30 cellular contexts compared by ENCODE assay signal in genomic region chr15:80170596-80170995, GRCh38. TPM values are rescaled to one million over a fixed set of nuclear protein-coding genes. Genes with fewer than 3 reads are reported as not detected.
DNase-seq lines count a peak whose midpoint lies in the region; ATAC-seq, FAIRE-seq and TF ChIP-seq lines count a peak whose summit lies in the region.
"Had no signal": no experiment of that assay in that cellular context is flagged by ENCODE, and none has a peak within 500 bp of the region (broad histone marks: within the 10 kb centered on the region; RNA-seq: fewer than 3 reads in every experiment).

No MANE protein-coding gene starts in this region.

- H2AFZ ChIP-seq in HepG2 (ENCODE audit: low read length) (no peak overlapping the region), neuronal stem cell (ENCODE audit: low read length) (no peak overlapping the region)

- WGBS in liver = 67% methylated on average over 2 of the region's 2 CpGs
- WGBS in HepG2 (ENCODE audit: low lambda C conversion rate) = 94% methylated on average over 2 of the region's 2 CpGs
- WGBS in neuronal stem cell (ENCODE audit: extremely low coverage in 2 of 2, insufficient read length in 2 of 2, insufficient replicate concordance in 1 of 2), 2 donors = no CpG with 5 or more reads among the region's 2 CpGs

- ATAC-seq in HepG2 = no peak
- no peak for ATAC-seq in stimulated activated effector memory CD8-positive, alpha-beta T cell treated with anti-CD3 and anti-CD28 coated beads, Interleukin-12 subunit alpha, Interleukin-12 subunit beta, amount 100 ng/mL, for 72 hours
- ATAC-seq: A549, GM12878 had no signal

- TF ChIP-seq RAD21 in liver (IDR thresholded peaks at IDR 0.05) (peak; percentile 7 to 18), HepG2 (CRISPR knock-in tag; IDR thresholded peaks at IDR 0.05) (no peak)

- H2BK15ac ChIP-seq in neuronal stem cell (ENCODE audit: low read length) = no peak overlapping the region

- peaks cover 14% of the 10 kb centered on the region for H3K36me3 Mint-ChIP-seq in T-helper 1 cell treated with Interleukin-12 subunit alpha and Interleukin-12 subunit beta and Interleukin-4 antibody, amounts not matched to agents 30 μg/mL and 1 μg/mL, for 36 hours (ENCODE audit: low read depth)
- H3K36me3 Mint-ChIP-seq in stimulated activated effector memory CD8-positive, alpha-beta T cell treated with anti-CD3 and anti-CD28 coated beads, Interleukin-12 subunit alpha, Interleukin-12 subunit beta, amount 100 ng/mL, for 72 hours = peaks cover 33% of the 10 kb centered on the region

- no peak for FAIRE-seq in HepG2 (lab: Jason Lieb, UNC)
- FAIRE-seq: A549, GM12878, GM12892, GM18507, GM19239 had no signal

- H3K4me1 ChIP-seq in liver (ENCODE audit: control insufficient read depth in 4 of 4, insufficient read depth in 4 of 4, low read length in 3 of 4) (peaks cover 25 to 64% (median 51%) of the 10 kb centered on the region in 4 donors), HepG2 (ENCODE audit: insufficient read depth, low read length) (peaks cover 31% of the 10 kb centered on the region), neuronal stem cell (ENCODE audit: control insufficient read depth in 2 of 2, insufficient read depth in 1 of 2, low read depth in 1 of 2, low read length in 2 of 2) (peaks cover 0 to 3% of the 10 kb centered on the region in 2 donors), BE2C (peaks cover 2% of the 10 kb centered on the region; the same call in 1 of the 2 replicates)
- H3K4me1 ChIP-seq: A549, BLaER1 had no signal

- TF ChIP-seq CTCF in liver (IDR thresholded peaks at IDR 0.05; ENCODE audit: low read depth, low read length, missing input control) (no peak), HepG2 (CRISPR knock-in tag; IDR thresholded peaks at IDR 0.05) (no peak), BE2C (IDR thresholded peaks at IDR 0.05; ENCODE audit: low read depth, low read length) (no peak)

- no peak for TF ChIP-seq EP300 in HepG2 (IDR thresholded peaks at IDR 0.05; ENCODE audit: low read depth in 2 of 2, low read length in 2 of 2)
- no peak for TF ChIP-seq EP300 in HepG2 (CRISPR knock-in tag; IDR thresholded peaks at IDR 0.05; ENCODE audit: borderline replicate concordance)

- no peaks in the 10 kb centered on the region for H4K20me1 ChIP-seq in HepG2 (ENCODE audit: insufficient read depth, low read length)
- H4K20me1 ChIP-seq: BLaER1 had no signal

- H2BK12ac ChIP-seq in neuronal stem cell (ENCODE audit: low read length) = no peak overlapping the region

- peak overlapping the region; percentile 50 for H3K27ac Mint-ChIP-seq in T-helper 1 cell treated with Interleukin-12 subunit alpha and Interleukin-12 subunit beta and Interleukin-4 antibody, amounts not matched to agents 30 μg/mL and 1 μg/mL, for 36 hours
- H3K27ac Mint-ChIP-seq in stimulated activated effector memory CD8-positive, alpha-beta T cell treated with anti-CD3 and anti-CD28 coated beads, Interleukin-12 subunit alpha, Interleukin-12 subunit beta, amount 100 ng/mL, for 72 hours = peak overlapping the region; percentile 82
- H3K27ac Mint-ChIP-seq: B cell; CD4-positive, CD25-positive, alpha-beta regulatory T cell; CD8-positive, alpha-beta memory T cell had no signal

- H3K4me3 Mint-ChIP-seq in T-helper 1 cell treated with Interleukin-12 subunit alpha and Interleukin-12 subunit beta and Interleukin-4 antibody, amounts not matched to agents 30 μg/mL and 1 μg/mL, for 36 hours = no peak overlapping the region
- no peak overlapping the region for H3K4me3 Mint-ChIP-seq in stimulated activated effector memory CD8-positive, alpha-beta T cell treated with anti-CD3 and anti-CD28 coated beads, Interleukin-12 subunit alpha, Interleukin-12 subunit beta, amount 100 ng/mL, for 72 hours
- H3K4me3 Mint-ChIP-seq: B cell; CD14-positive monocyte; CD4-positive, alpha-beta memory T cell; CD4-positive, CD25-positive, alpha-beta regulatory T cell; CD8-positive, alpha-beta memory T cell had no signal

- peak overlapping the region; percentile 6 for H2BK5ac ChIP-seq in neuronal stem cell (ENCODE audit: low read length)

- H3K14ac ChIP-seq in neuronal stem cell (ENCODE audit: low read length) = no peak overlapping the region

- intact Hi-C loops in HepG2 (cut with micrococcal nuclease; ENCODE audit: unreplicated experiment) = loop anchor here (5.0 kb wide), 2 partner anchors 98 to 137 kb away; no protein-coding TSS in a partner anchor

- H3K36me3 ChIP-seq in liver (ENCODE audit: control insufficient read depth in 4 of 4, insufficient read depth in 3 of 4, low read depth in 1 of 4, low read length in 3 of 4) (peaks cover 3 to 13% (median 9%) of the 10 kb centered on the region in 4 donors), HepG2 (replicated peaks in 1 of 2; ENCODE audit: control insufficient read depth in 1 of 2, insufficient read depth in 2 of 2, low read length in 2 of 2) (peaks cover 6 to 24% of the 10 kb centered on the region in 2 experiments), neuronal stem cell (replicated peaks in 1 of 2; ENCODE audit: control insufficient read depth in 2 of 2, insufficient read depth in 2 of 2, low read length in 2 of 2) (peaks cover 5 to 6% of the 10 kb centered on the region in 2 donors), BE2C (no peaks in the 10 kb centered on the region)

- H3K9ac ChIP-seq in liver (ENCODE audit: low read depth in 1 of 2, low read length in 2 of 2) (no peak overlapping the region), HepG2 (ENCODE audit: insufficient read depth, low read depth, low read length) (no peak overlapping the region), neuronal stem cell (ENCODE audit: low read depth, low read length, poor library complexity) (no peak overlapping the region)
- H3K9ac ChIP-seq: BLaER1 had no signal

- H2AK5ac ChIP-seq in neuronal stem cell (ENCODE audit: low read depth, low read length) = no peak overlapping the region

- H3K27ac ChIP-seq in liver (ENCODE audit: low read depth in 1 of 2, low read length in 2 of 2) (peak overlapping the region; percentile 56 to 79), HepG2 (ENCODE audit: extremely low read length, insufficient read depth, low read length) (no peak overlapping the region), neuronal stem cell (replicated peaks; ENCODE audit: low read length) (no peak overlapping the region)
- H3K27ac ChIP-seq: 22Rv1, BLaER1 had no signal

- no peaks in the 10 kb centered on the region for H3K9me3 Mint-ChIP-seq in T-helper 1 cell treated with Interleukin-12 subunit alpha and Interleukin-12 subunit beta and Interleukin-4 antibody, amounts not matched to agents 30 μg/mL and 1 μg/mL, for 36 hours
- no peaks in the 10 kb centered on the region for H3K9me3 Mint-ChIP-seq in stimulated activated effector memory CD8-positive, alpha-beta T cell treated with anti-CD3 and anti-CD28 coated beads, Interleukin-12 subunit alpha, Interleukin-12 subunit beta, amount 100 ng/mL, for 72 hours
- H3K9me3 Mint-ChIP-seq: CD14-positive monocyte; CD4-positive, alpha-beta memory T cell; CD4-positive, CD25-positive, alpha-beta regulatory T cell; CD8-positive, alpha-beta memory T cell had no signal

- H3K9me3 ChIP-seq in liver (ENCODE audit: control insufficient read depth in 4 of 4, low read length in 3 of 4) (no peaks in the 10 kb centered on the region), HepG2 (ENCODE audit: low read length) (no peaks in the 10 kb centered on the region), neuronal stem cell (replicated peaks in 1 of 2; ENCODE audit: control insufficient read depth in 2 of 2, insufficient read depth in 1 of 2, low read depth in 1 of 2, low read length in 2 of 2) (peaks cover 0 to 2% of the 10 kb centered on the region in 2 donors), BE2C (no peaks in the 10 kb centered on the region)
- H3K9me3 ChIP-seq: A549, BLaER1 had no signal

- POLR2A ChIA-PET in HepG2 (lab: Yijun Ruan, JAX) = no interaction called here

- no peak for DNase-seq in T-helper 1 cell
- DNase-seq in HepG2 (ENCODE audit: low spot score) = no peak
- no peak for DNase-seq in neuronal stem cell (ENCODE audit: low spot score)
- DNase-seq in stimulated activated effector memory CD8-positive, alpha-beta T cell treated with anti-CD3 and anti-CD28 coated beads, Interleukin-12 subunit alpha, Interleukin-12 subunit beta, amount 100 ng/mL, for 72 hours (ENCODE audit: low spot score in 2 of 2) = no peak
- no peak for DNase-seq in NK-92 treated with Interleukin-12 subunit alpha and Interleukin-12 subunit beta, amount 100 ng/mL, for 24 hours (lab: John Stamatoyannopoulos, UW)
- no peak for DNase-seq in BE2C
- DNase-seq: AML-193; C1 segment of cervical spinal cord; CD4-positive, alpha-beta memory T cell; CD4-positive, CD25-positive, alpha-beta regulatory T cell; CD8-positive, alpha-beta memory T cell; COR-L47; DMS 273 treated with DMSO at 0.1 percent for 48 hours; DMS153; DMS53; DMS79; DND-41; EL; GDM1 had no signal

- in situ Hi-C loops in HepG2 (cut with HindIII; ENCODE audit: extremely low pct_ligation_motif_present, low pct_unique_long_range_greater_than_20kb) = loop anchor here (5.0 to 25.0 kb wide), 2 partner anchors 108 to 283 kb away; partner anchors contain the start of gene MTHFS

- no peak overlapping the region for H3K4me2 ChIP-seq in HepG2 (ENCODE audit: low read depth, low read length)
- no peak overlapping the region for H3K4me2 ChIP-seq in neuronal stem cell (ENCODE audit: insufficient read depth, low read length, poor library complexity, severe bottlenecking)
- H3K4me2 ChIP-seq: A549, BLaER1 had no signal

- no peaks in the 10 kb centered on the region for H3K27me3 ChIP-seq in liver (ENCODE audit: control insufficient read depth in 4 of 4, insufficient read depth in 4 of 4, low read length in 3 of 4)
- no peaks in the 10 kb centered on the region for H3K27me3 ChIP-seq in HepG2 (ENCODE audit: control insufficient read depth in 1 of 2, insufficient read depth in 2 of 2, low read length in 2 of 2)
- no peaks in the 10 kb centered on the region for H3K27me3 ChIP-seq in neuronal stem cell (ENCODE audit: control insufficient read depth in 3 of 3, insufficient read depth in 3 of 3, low read depth in 1 of 3, low read length in 3 of 3)
- no peaks in the 10 kb centered on the region for H3K27me3 ChIP-seq in BE2C
- H3K27me3 ChIP-seq: BLaER1 had no signal

- CTCF ChIA-PET in HepG2 (lab: Yijun Ruan, JAX; ENCODE audit: low intra/inter-chr PET ratio, low total read pairs) = no interaction called here

- no peak for TF ChIP-seq POLR2A in HepG2 (IDR thresholded peaks at IDR 0.05; ENCODE audit: insufficient read depth in 1 of 2, low read depth in 2 of 2, low read length in 2 of 2)

- no peaks in the 10 kb centered on the region for H3K4me1 Mint-ChIP-seq in T-helper 1 cell treated with Interleukin-12 subunit alpha and Interleukin-12 subunit beta and Interleukin-4 antibody, amounts not matched to agents 30 μg/mL and 1 μg/mL, for 36 hours (ENCODE audit: low read depth)
- peaks cover 12% of the 10 kb centered on the region for H3K4me1 Mint-ChIP-seq in stimulated activated effector memory CD8-positive, alpha-beta T cell treated with anti-CD3 and anti-CD28 coated beads, Interleukin-12 subunit alpha, Interleukin-12 subunit beta, amount 100 ng/mL, for 72 hours
- H3K4me1 Mint-ChIP-seq: B cell; CD14-positive monocyte; CD4-positive, alpha-beta memory T cell; CD8-positive, alpha-beta memory T cell had no signal

- H4K91ac ChIP-seq in neuronal stem cell (ENCODE audit: low read depth, low read length, poor library complexity) = no peak overlapping the region

- no peak overlapping the region for H2BK120ac ChIP-seq in neuronal stem cell (ENCODE audit: low read depth, low read length)

- H3K4me3 ChIP-seq in liver (ENCODE audit: low read depth in 1 of 3, low read length in 3 of 3) (no peak overlapping the region), HepG2 (replicated peaks in 1 of 3; ENCODE audit: insufficient read depth in 1 of 3, low read depth in 2 of 3, low read length in 3 of 3) (no peak overlapping the region), neuronal stem cell (ENCODE audit: low read length in 2 of 2) (no peak overlapping the region), BE2C (ENCODE audit: low read depth, low read length) (no peak overlapping the region)
- H3K4me3 ChIP-seq: A549, BLaER1, GM12878 had no signal

- H3K23ac ChIP-seq in neuronal stem cell (ENCODE audit: low read depth, low read length, poor library complexity) = no peak overlapping the region

- no peaks in the 10 kb centered on the region for H3K79me1 ChIP-seq in neuronal stem cell (ENCODE audit: low read depth, low read length)

- BruUV-seq in HepG2 (replicated peaks; lab: Mats Ljungman, UMichigan) = no TSS peak

- H4K8ac ChIP-seq in neuronal stem cell (ENCODE audit: low read depth, low read length) = no peak overlapping the region

- no peaks in the 10 kb centered on the region for H3K27me3 Mint-ChIP-seq in T-helper 1 cell treated with Interleukin-12 subunit alpha and Interleukin-12 subunit beta and Interleukin-4 antibody, amounts not matched to agents 30 μg/mL and 1 μg/mL, for 36 hours (ENCODE audit: low read depth)
- H3K27me3 Mint-ChIP-seq: B cell; CD4-positive, alpha-beta memory T cell; CD4-positive, CD25-positive, alpha-beta regulatory T cell had no signal

- no peak overlapping the region for H3K4ac ChIP-seq in neuronal stem cell (ENCODE audit: low read length)

- no peaks in the 10 kb centered on the region for H3K79me2 ChIP-seq in HepG2 (ENCODE audit: insufficient read depth, low read length)

- H3K18ac ChIP-seq in neuronal stem cell (ENCODE audit: low read length) = no peak overlapping the region

RNA-seq across cellular contexts. Expression of gene FAH, which starts 17.8 kb away (rescaled TPM):
- total RNA-seq in liver (100 to 1,000 TPM in 1 of 2 donors, 10 to 100 TPM in 1; 42.1 to 195 TPM), HepG2 (2016; rRNA removed; fragmentation: Illumina TruSeq; extraction: Trizol) (75.0 and 94.1 TPM in 2 replicates)
- polyA plus RNA-seq in liver (100 to 1,000 TPM; 176 to 226 TPM), HepG2 (2011; rRNA removed) (36.6 and 52.3 TPM in 2 replicates)
- 27.3 and 29.8 TPM in 2 replicates for total RNA-seq in HepG2 (2016; cell fraction: cytosol; rRNA removed; fragmentation: Illumina TruSeq; extraction: Trizol; ENCODE audit: low read depth)
- total RNA-seq in HepG2 (2016; cell fraction: insoluble cytoplasmic fraction; rRNA removed; fragmentation: Illumina TruSeq; extraction: Trizol) = 73.4 and 102 TPM in 2 replicates
- total RNA-seq in HepG2 (2016; cell fraction: membrane; rRNA removed; fragmentation: Illumina TruSeq; extraction: Trizol) = 34.1 and 35.6 TPM in 2 replicates
- total RNA-seq in HepG2 (2016; cell fraction: nucleus; rRNA removed; fragmentation: Illumina TruSeq; extraction: Trizol) = 43.8 and 46.1 TPM in 2 replicates
- polyA plus RNA-seq in HepG2 (2011; cell fraction: cytosol; rRNA removed) = 38.0 and 43.2 TPM in 2 replicates
- 56.1 and 84.1 TPM in 2 replicates for polyA plus RNA-seq in HepG2 (2011; cell fraction: nucleus; rRNA removed)
- polyA plus RNA-seq in HepG2 (2012) = 47.4 and 51.9 TPM in 2 replicates
- polyA plus RNA-seq in HepG2 (2016; cell fraction: cytosol; fragmentation: Illumina TruSeq; extraction: Trizol; ENCODE audit: low read depth) = 29.3 and 29.7 TPM in 2 replicates
- polyA plus RNA-seq in HepG2 (2016; cell fraction: insoluble cytoplasmic fraction; fragmentation: Illumina TruSeq; extraction: Trizol; ENCODE audit: low read depth) = 90.8 and 98.1 TPM in 2 replicates
- 27.0 and 31.7 TPM in 2 replicates for polyA plus RNA-seq in HepG2 (2016; cell fraction: membrane; fragmentation: Illumina TruSeq; extraction: Trizol; ENCODE audit: low read depth)
- 51.2 and 62.5 TPM in 2 replicates for polyA plus RNA-seq in HepG2 (2016; cell fraction: nucleus; fragmentation: Illumina TruSeq; extraction: Trizol; ENCODE audit: insufficient read depth, low read depth)
- 32.6 and 139 TPM in 2 replicates for polyA minus RNA-seq in HepG2 (2011; rRNA and poly(A)+ RNA removed; ENCODE audit: low replicate concordance)
- 38.0 and 39.1 TPM in 2 replicates for polyA minus RNA-seq in HepG2 (2011; cell fraction: cytosol; rRNA and poly(A)+ RNA removed)
- polyA minus RNA-seq in HepG2 (2011; cell fraction: nucleus; rRNA and poly(A)+ RNA removed) = 33.9 and 43.5 TPM in 2 replicates
- 8.8 TPM for polyA plus RNA-seq in neuronal stem cell (2013, experiment 1 of 2)
- polyA plus RNA-seq in neuronal stem cell (2013, experiment 2 of 2) = 7.9 TPM
- 7.1 TPM for polyA plus RNA-seq in BE2C (2012; ENCODE audit: insufficient read depth, insufficient read length, low read depth)

Comparison
In these comparisons a context has a peak if more than half of its experiments do, and no peak if none do; other contexts are left out.
1. H3K27ac ChIP-seq: peak in liver (2 of 2); none in HepG2 (single experiment) and neuronal stem cell (single experiment).